In the genomic region with DNA sequence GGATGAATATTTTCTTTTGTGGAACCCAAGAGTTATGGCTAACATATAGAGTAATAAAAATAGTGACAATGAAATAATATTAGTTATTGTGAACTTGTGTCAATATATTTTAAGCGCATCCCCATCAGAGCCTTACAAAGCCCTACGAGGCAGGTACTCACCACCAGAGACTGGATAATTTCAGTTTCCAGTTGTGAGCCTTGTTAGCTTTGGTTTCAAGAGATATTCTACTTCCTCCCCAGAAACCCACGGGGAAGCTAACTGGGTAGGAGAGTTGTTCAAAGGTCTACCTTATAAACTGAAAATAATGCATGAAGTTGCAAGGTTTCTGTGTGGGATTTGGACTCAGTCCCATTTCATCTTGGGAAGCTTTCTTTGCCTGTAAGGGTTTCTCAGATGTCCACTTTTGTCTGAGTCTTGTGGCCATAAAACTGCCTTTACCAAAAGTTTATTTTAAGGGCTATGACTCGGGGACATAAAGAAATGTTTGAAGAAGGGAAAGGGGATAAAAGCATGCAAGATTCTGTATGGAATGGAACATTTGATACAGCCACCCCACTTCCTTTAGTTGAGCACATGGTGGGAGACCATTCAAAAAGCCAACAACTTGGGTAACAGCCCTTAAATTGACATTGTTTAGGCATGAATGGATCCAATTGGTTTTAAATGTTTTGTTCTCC, we compare ENCODE assay signal across 1 cellular context.
TF ChIP-seq lines count a peak whose summit lies in the region.

No MANE protein-coding gene starts in this region.

TF ChIP-seq in GM23338, 12 proteins besides CTCF, POLR2A, EP300 and RAD21 (continued from another document):
- TF ChIP-seq ZNF462 (CRISPR knock-in tag; IDR thresholded peaks at IDR 0.05) (no peak), ZNF331 (CRISPR knock-in tag; IDR thresholded peaks at IDR 0.05; ENCODE audit: low read depth) (no peak), JUNB (IDR thresholded peaks at IDR 0.05; ENCODE audit: unreplicated experiment) (no peak), REST (IDR thresholded peaks at IDR 0.05; ENCODE audit: unreplicated experiment) (no peak), ZNF114 (CRISPR knock-in tag; IDR thresholded peaks at IDR 0.05) (no peak), CREB1 (CRISPR knock-in tag; IDR thresholded peaks at IDR 0.05; ENCODE audit: low read depth) (no peak), STAT1 (IDR thresholded peaks at IDR 0.05; ENCODE audit: unreplicated experiment) (no peak), NANOG (IDR thresholded peaks at IDR 0.05; ENCODE audit: borderline replicate concordance) (no peak), ETS1 (IDR thresholded peaks at IDR 0.05) (no peak), POLR2AphosphoS5 (IDR thresholded peaks at IDR 0.05; ENCODE audit: low read depth) (no peak)
